In the genomic region with DNA sequence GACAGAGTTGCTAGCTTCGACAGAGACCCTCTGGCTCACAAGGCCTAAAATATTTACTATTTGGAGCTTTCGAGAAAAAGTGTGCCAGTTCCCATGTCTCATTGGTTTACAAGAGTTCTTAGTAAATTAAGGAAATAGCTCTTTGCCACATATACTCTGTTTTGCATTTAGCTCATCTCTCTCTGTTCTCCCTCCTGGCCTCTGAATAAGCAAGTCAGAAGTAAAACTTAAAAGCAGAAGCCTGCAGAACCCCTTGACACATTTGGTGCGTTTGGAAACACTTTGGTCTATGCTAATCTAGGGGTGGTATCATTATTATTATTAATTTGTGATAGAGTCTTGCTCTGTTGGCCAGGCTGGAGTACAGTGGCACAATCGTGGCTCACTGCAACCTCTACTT, we compare ENCODE assay signal across 18 cellular contexts. TPM values are rescaled to one million over a fixed set of nuclear protein-coding genes. Genes with fewer than 3 reads are reported as not detected.
DNase-seq lines count a peak whose midpoint lies in the region; ATAC-seq lines count a peak whose summit lies in the region.
"Had no signal": no experiment of that assay in that cellular context is flagged by ENCODE, and none has a peak within 500 bp of the region (broad histone marks: within the 10 kb centered on the region; RNA-seq: fewer than 3 reads in every experiment).

No MANE protein-coding gene starts in this region.

- peaks cover 37 to 54% (median 49%) of the 10 kb centered on the region in 3 donors for H3K4me1 Mint-ChIP-seq in IgD-negative memory B cell
- peaks cover 79% of the 10 kb centered on the region for H3K4me1 Mint-ChIP-seq in central memory CD8-positive, alpha-beta T cell
- H3K4me1 Mint-ChIP-seq in stimulated activated memory B cell treated with anti-CD40 and anti-IgM and Interleukin-4, amounts not matched to agents 10 μg/mL and 1 μg/mL and 100 μg/mL, for 72 hours, result peaks cover 80% of the 10 kb centered on the region
- H3K4me1 Mint-ChIP-seq: endodermal cell had no signal

- peaks cover 18 to 55% of the 10 kb centered on the region in 2 donors for H3K36me3 Mint-ChIP-seq in activated naive CD4-positive, alpha-beta T cell treated with anti-CD3 and anti-CD28 coated beads, Interleukin-2, amount 50 U/mL, for 72 hours
- H3K36me3 Mint-ChIP-seq in IgD-negative memory B cell, result peaks cover 6% of the 10 kb centered on the region
- peaks cover 37% of the 10 kb centered on the region for H3K36me3 Mint-ChIP-seq in central memory CD8-positive, alpha-beta T cell (ENCODE audit: insufficient read depth)
- H3K36me3 Mint-ChIP-seq in stimulated activated memory B cell treated with anti-CD40 and anti-IgM and Interleukin-4, amounts not matched to agents 10 μg/mL and 1 μg/mL and 100 μg/mL, for 72 hours, result peaks cover 79% of the 10 kb centered on the region

- ATAC-seq in activated naive CD4-positive, alpha-beta T cell treated with anti-CD3 and anti-CD28 coated beads, Interleukin-2, amount 50 U/mL, for 72 hours, result no peak
- ATAC-seq in central memory CD8-positive, alpha-beta T cell (replicated peaks; ENCODE audit: extremely low read depth, poor library complexity, severe bottlenecking), result no peak
- peak; percentile 80 for ATAC-seq in stimulated activated memory B cell treated with anti-CD40 and anti-IgM and Interleukin-4, amounts not matched to agents 10 μg/mL and 1 μg/mL and 100 μg/mL, for 72 hours
- ATAC-seq: body of pancreas, left cardiac atrium had no signal

- peaks cover 0 to 3% of the 10 kb centered on the region in 2 donors for H3K9me3 Mint-ChIP-seq in activated naive CD4-positive, alpha-beta T cell treated with anti-CD3 and anti-CD28 coated beads, Interleukin-2, amount 50 U/mL, for 72 hours
- H3K9me3 Mint-ChIP-seq in IgD-negative memory B cell, result no peaks in the 10 kb centered on the region
- no peaks in the 10 kb centered on the region for H3K9me3 Mint-ChIP-seq in central memory CD8-positive, alpha-beta T cell
- H3K9me3 Mint-ChIP-seq in stimulated activated memory B cell treated with anti-CD40 and anti-IgM and Interleukin-4, amounts not matched to agents 10 μg/mL and 1 μg/mL and 100 μg/mL, for 72 hours, result no peaks in the 10 kb centered on the region
- H3K9me3 Mint-ChIP-seq: endodermal cell had no signal

- no peaks in the 10 kb centered on the region for H3K27me3 Mint-ChIP-seq in IgD-negative memory B cell
- no peaks in the 10 kb centered on the region for H3K27me3 Mint-ChIP-seq in central memory CD8-positive, alpha-beta T cell
- no peaks in the 10 kb centered on the region for H3K27me3 Mint-ChIP-seq in stimulated activated memory B cell treated with anti-CD40 and anti-IgM and Interleukin-4, amounts not matched to agents 10 μg/mL and 1 μg/mL and 100 μg/mL, for 72 hours

- peak overlapping the region in 2 of 4 donors; percentile 62 to 91 for H3K4me3 Mint-ChIP-seq in IgD-negative memory B cell
- no peak overlapping the region for H3K4me3 Mint-ChIP-seq in central memory CD8-positive, alpha-beta T cell
- H3K4me3 Mint-ChIP-seq in stimulated activated memory B cell treated with anti-CD40 and anti-IgM and Interleukin-4, amounts not matched to agents 10 μg/mL and 1 μg/mL and 100 μg/mL, for 72 hours, result peak overlapping the region; percentile 22
- H3K4me3 Mint-ChIP-seq: endodermal cell, nephron progenitor cell had no signal

- H3K27ac Mint-ChIP-seq in activated naive CD4-positive, alpha-beta T cell treated with anti-CD3 and anti-CD28 coated beads, Interleukin-2, amount 50 U/mL, for 72 hours, result peak overlapping the region; percentile 37 to 84
- peak overlapping the region; percentile 89 to 94 (median 91) for H3K27ac Mint-ChIP-seq in IgD-negative memory B cell
- H3K27ac Mint-ChIP-seq in central memory CD8-positive, alpha-beta T cell (ENCODE audit: low read depth), result peak overlapping the region; percentile 82
- H3K27ac Mint-ChIP-seq in stimulated activated memory B cell treated with anti-CD40 and anti-IgM and Interleukin-4, amounts not matched to agents 10 μg/mL and 1 μg/mL and 100 μg/mL, for 72 hours, result peak overlapping the region; percentile 92
- H3K27ac Mint-ChIP-seq: endodermal cell, nephron progenitor cell had no signal

- DNase-seq in activated naive CD4-positive, alpha-beta T cell treated with anti-CD3 and anti-CD28 coated beads, Interleukin-2, amount 50 U/mL, for 72 hours (ENCODE audit: low spot score in 2 of 2), result no peak
- DNase-seq in activated naive CD4-positive, alpha-beta T cell treated with anti-CD3 and anti-CD28 coated beads, Interleukin-2, amount 50 U/mL, for 16 hours, result no peak
- DNase-seq in central memory CD8-positive, alpha-beta T cell (ENCODE audit: low spot score in 2 of 2), result no peak
- DNase-seq in kidney tubule cell (ENCODE audit: low spot score) (no peak), NCI-H524 (lab: John Stamatoyannopoulos, UW) (no peak), epidermal melanocyte (ENCODE audit: insufficient read length, low spot score) (no peak)
- DNase-seq: activated T-cell treated with anti-CD3 and anti-CD28 coated beads for 4 hours; body of pancreas; endodermal cell; left cardiac atrium; NCI-H1436 treated with DMSO at 0.1 percent for 48 hours; NCI-H526 treated with DMSO at 0.1 percent for 48 hours; nephron progenitor cell; OCI-M1; SHP77; stimulated activated naive CD4-positive, alpha-beta T cell had no signal

RNA-seq across cellular contexts. Expression of a gene that starts 6.4 kb away (rescaled TPM):
- total RNA-seq in activated naive CD4-positive, alpha-beta T cell treated with anti-CD3 and anti-CD28 coated beads, Interleukin-2, amount 50 U/mL, for 72 hours, result 100 to 1,000 TPM in 1 of 2 donors, 10 to 100 TPM in 1; 83.3 to 131 TPM
- polyA plus RNA-seq in IgD-negative memory B cell, result 52.4 TPM
